Comparison of ENCODE assay signal across 10 cellular contexts in genomic region chr6:53986721-53987526, GRCh38.
A peak's percentile ranks its signal among the peaks of the same experiment; 100 is the strongest.
DNase-seq lines count a peak whose midpoint lies in the region; ATAC-seq and TF ChIP-seq lines count a peak whose summit lies in the region.
"Had no signal": no experiment of that assay in that cellular context is flagged by ENCODE, and none has a peak within 500 bp of the region (broad histone marks: within the 10 kb centered on the region; RNA-seq: fewer than 3 reads in every experiment).

No MANE protein-coding gene starts in this region.

- H3K4me3 Mint-ChIP-seq in immature natural killer cell, result no peak overlapping the region

- no peak for ATAC-seq in GM21576 (IDR thresholded peaks at IDR 0.05; ENCODE audit: unreplicated experiment)

- H3K4me3 ChIP-seq in cardiac muscle cell (no peak overlapping the region), rectal smooth muscle tissue (ENCODE audit: low read length) (peak overlapping the region; percentile 14)

- DNase-seq in HT1080 (ENCODE audit: low read depth) (peak; percentile 4), SK-N-DZ (ENCODE audit: low spot score) (peak; percentile 11), cardiac muscle cell (ENCODE audit: low read depth in 1 of 2, low spot score in 1 of 2) (peak; percentile 18 to 42), NCI-H226 (no peak), AG08395 (ENCODE audit: low spot score) (no peak), immature natural killer cell (no peak)
- DNase-seq: activated CD8-positive, alpha-beta memory T cell treated with anti-CD3 and anti-CD28 coated beads for 24 hours; T-helper 1 cell had no signal

- peaks cover 6% of the 10 kb centered on the region for H3K27me3 ChIP-seq in cardiac muscle cell
- no peaks in the 10 kb centered on the region for H3K27me3 ChIP-seq in rectal smooth muscle tissue (ENCODE audit: control insufficient read depth, insufficient read depth, low read length)

- TF ChIP-seq CTCF in cardiac muscle cell (IDR thresholded peaks at IDR 0.05; ENCODE audit: low read depth, low read length), result no peak

- H3K36me3 ChIP-seq in cardiac muscle cell (no peaks in the 10 kb centered on the region), rectal smooth muscle tissue (ENCODE audit: control insufficient read depth, insufficient read depth, low read length) (no peaks in the 10 kb centered on the region)

- H3K27ac ChIP-seq in cardiac muscle cell (no peak overlapping the region), rectal smooth muscle tissue (ENCODE audit: low read depth, low read length) (no peak overlapping the region)

- H3K27ac Mint-ChIP-seq in immature natural killer cell, result no peak overlapping the region

- no peaks in the 10 kb centered on the region for H3K9me3 Mint-ChIP-seq in immature natural killer cell

- no peak overlapping the region for H3K9ac ChIP-seq in rectal smooth muscle tissue (ENCODE audit: low read length)

- H3K36me3 Mint-ChIP-seq in immature natural killer cell, result no peaks in the 10 kb centered on the region

- H3K4me1 Mint-ChIP-seq in immature natural killer cell, result no peaks in the 10 kb centered on the region

- peaks cover 6% of the 10 kb centered on the region for H3K4me1 ChIP-seq in cardiac muscle cell (ENCODE audit: low read depth)
- H3K4me1 ChIP-seq in rectal smooth muscle tissue (ENCODE audit: control insufficient read depth, insufficient read depth, low read length), result peaks cover 3% of the 10 kb centered on the region

- H3K27me3 Mint-ChIP-seq in immature natural killer cell (ENCODE audit: low read depth in 3 of 3), result peaks cover 2 to 8% (median 4%) of the 10 kb centered on the region in 3 donors

- no peaks in the 10 kb centered on the region for H3K9me3 ChIP-seq in cardiac muscle cell (ENCODE audit: low read depth)

Comparison
In these comparisons a context has a peak if more than half of its experiments do, and no peak if none do; other contexts are left out.
1. DNase-seq: peak in HT1080 (single experiment), SK-N-DZ (single experiment) and cardiac muscle cell (2 of 2); none in NCI-H226 (single experiment), AG08395 (single experiment) and immature natural killer cell (0 of 3).